In genomic region chr7:1408466-1408865, GRCh38 we compare ENCODE assay signal across 35 cellular contexts.
"Had no signal": no experiment of that assay in that cellular context is flagged by ENCODE, and none has a peak within 500 bp of the region (broad histone marks: within the 10 kb centered on the region; RNA-seq: fewer than 3 reads in every experiment).

No MANE protein-coding gene starts in this region.

- H3K36me3 ChIP-seq: ascending aorta, breast epithelium, MG63 had no signal

- H3K36me3 Mint-ChIP-seq: activated naive CD8-positive, alpha-beta T cell treated with anti-CD3 and anti-CD28 coated beads, Interleukin-2, amount 10 ng/mL, durations not matched to agents 7 days and 5 days; T-cell had no signal

- H3K27ac Mint-ChIP-seq: activated B cell treated with CpG ODN at 0.5 μM for 24 hours; activated CD4-positive, alpha-beta T cell treated with anti-CD3 and anti-CD28 coated beads, Interleukin-2, amount 10 ng/mL, durations not matched to agents 24 days and 14 days; activated CD8-positive, alpha-beta T cell treated with anti-CD3 and anti-CD28 coated beads for 36 hours; activated naive CD4-positive, alpha-beta T cell treated with anti-CD3 and anti-CD28 coated beads, Interleukin-2, amount 50 U/mL, for 24 hours; activated naive CD8-positive, alpha-beta T cell treated with anti-CD3 and anti-CD28 coated beads, Interleukin-2, amount 10 ng/mL, durations not matched to agents 7 days and 5 days; activated T-cell treated with anti-CD3 and anti-CD28 coated beads, Interleukin-2, amount 50 U/mL, for 72 hours; activated T-helper 17 cell treated with anti-CD3 and anti-CD28 coated beads, Interleukin-2, amount 50 U/mL, for 72 hours; T-cell; T-helper 17 cell had no signal

- DNase-seq: activated B cell treated with CpG ODN at 0.5 μM for 24 hours; activated CD4-positive, alpha-beta T cell treated with anti-CD3 and anti-CD28 coated beads for 1 hour; activated CD4-positive, alpha-beta T cell treated with anti-CD3 and anti-CD28 coated beads, Interleukin-2, amount 10 ng/mL, durations not matched to agents 24 days and 14 days; activated CD4-positive, alpha-beta T cell treated with anti-CD3 and anti-CD28 coated beads, Interleukin-2, amount 50 U/mL, for 4 hours; activated CD8-positive, alpha-beta T cell treated with anti-CD3 and anti-CD28 coated beads for 36 hours; activated gamma-delta T cell; activated naive CD4-positive, alpha-beta T cell treated with Interleukin-2 at 50 U/mL for 16 hours; activated naive CD8-positive, alpha-beta T cell treated with anti-CD3 and anti-CD28 coated beads, Interleukin-2, amount 10 ng/mL, durations not matched to agents 7 days and 5 days; activated T-cell treated with anti-CD3 and anti-CD28 coated beads, Interleukin-2, amount 50 U/mL, for 1 hour; activated T-cell treated with anti-CD3 and anti-CD28 coated beads, Interleukin-2, amount 50 U/mL, for 72 hours; amygdala; caudate nucleus; Kasumi-1; MG63; NCI-H1092 treated with DMSO at 0.1 percent for 48 hours; NCI-H187 treated with DMSO at 0.1 percent for 48 hours; NCI-H2227 treated with DMSO at 0.1 percent for 48 hours; NCI-H446; NCI-H510A treated with DMSO at 0.1 percent for 48 hours; NCI-H526 treated with DMSO at 0.1 percent for 48 hours; NCI-H774; PC-9; SIG-M5; T-cell; T-helper 17 cell had no signal

- FAIRE-seq: colon, RCC 7860 had no signal

- H2AFZ ChIP-seq: PC-9 had no signal

- H3K4me3 Mint-ChIP-seq: activated B cell treated with CpG ODN at 0.5 μM for 24 hours; activated CD4-positive, alpha-beta T cell treated with anti-CD3 and anti-CD28 coated beads, Interleukin-2, amount 10 ng/mL, durations not matched to agents 24 days and 14 days; activated CD8-positive, alpha-beta T cell treated with anti-CD3 and anti-CD28 coated beads for 36 hours; activated naive CD4-positive, alpha-beta T cell treated with anti-CD3 and anti-CD28 coated beads, Interleukin-2, amount 50 U/mL, for 24 hours; activated naive CD8-positive, alpha-beta T cell treated with anti-CD3 and anti-CD28 coated beads, Interleukin-2, amount 10 ng/mL, durations not matched to agents 7 days and 5 days; activated T-cell treated with anti-CD3 and anti-CD28 coated beads, Interleukin-2, amount 50 U/mL, for 72 hours; activated T-helper 17 cell treated with anti-CD3 and anti-CD28 coated beads, Interleukin-2, amount 50 U/mL, for 72 hours; T-cell; T-helper 17 cell had no signal

- H3K4me3 ChIP-seq: ascending aorta, breast epithelium, MG63, PC-9 had no signal

- H3K9me3 Mint-ChIP-seq: activated B cell treated with CpG ODN at 0.5 μM for 24 hours; activated CD4-positive, alpha-beta T cell treated with anti-CD3 and anti-CD28 coated beads, Interleukin-2, amount 10 ng/mL, durations not matched to agents 24 days and 14 days; activated CD8-positive, alpha-beta T cell treated with anti-CD3 and anti-CD28 coated beads for 36 hours; activated naive CD4-positive, alpha-beta T cell treated with anti-CD3 and anti-CD28 coated beads, Interleukin-2, amount 50 U/mL, for 24 hours; activated naive CD8-positive, alpha-beta T cell treated with anti-CD3 and anti-CD28 coated beads, Interleukin-2, amount 10 ng/mL, durations not matched to agents 7 days and 5 days; activated T-cell treated with anti-CD3 and anti-CD28 coated beads, Interleukin-2, amount 50 U/mL, for 72 hours; activated T-helper 17 cell treated with anti-CD3 and anti-CD28 coated beads, Interleukin-2, amount 50 U/mL, for 72 hours; T-cell had no signal

- H3K9me3 ChIP-seq: ascending aorta, breast epithelium, MG63 had no signal

- H3K27ac ChIP-seq: ascending aorta, breast epithelium, PC-9, RWPE1, VCaP had no signal

- ATAC-seq: activated CD8-positive, alpha-beta T cell treated with anti-CD3 and anti-CD28 coated beads for 36 hours; activated T-cell treated with anti-CD3 and anti-CD28 coated beads, Interleukin-2, amount 50 U/mL, for 72 hours; activated T-helper 17 cell treated with anti-CD3 and anti-CD28 coated beads, Interleukin-2, amount 50 U/mL, for 72 hours; Right ventricle myocardium inferior; SK-N-SH treated with all-trans-retinoic acid at 6 μM for 48 hours; T-cell; T-helper 17 cell had no signal

- H3K4me2 ChIP-seq: PC-9 had no signal
